ENCODE assay signal across 19 cellular contexts in genomic region chr9:124255222-124255621, GRCh38. TPM values are rescaled to one million over a fixed set of nuclear protein-coding genes. Genes with fewer than 3 reads are reported as not detected.
DNase-seq lines count a peak whose midpoint lies in the region; ATAC-seq, FAIRE-seq and TF ChIP-seq lines count a peak whose summit lies in the region.
"Had no signal": no experiment of that assay in that cellular context is flagged by ENCODE, and none has a peak within 500 bp of the region (broad histone marks: within the 10 kb centered on the region; RNA-seq: fewer than 3 reads in every experiment).

No MANE protein-coding gene starts in this region.

- no peak overlapping the region for H3K9ac ChIP-seq in IMR-90 (ENCODE audit: low read depth, low read length)
- H3K9ac ChIP-seq in K562 (ENCODE audit: insufficient read depth in 1 of 2, low read depth in 2 of 2, low read length in 2 of 2), result no peak overlapping the region
- no peak overlapping the region for H3K9ac ChIP-seq in endodermal cell (ENCODE audit: extremely low read depth, low read length, poor library complexity, severe bottlenecking)
- H3K9ac ChIP-seq: KMS-11 had no signal

- peak overlapping the region; percentile 43; the same call in 1 of the 2 replicates for H3K4ac ChIP-seq in IMR-90 (ENCODE audit: low read depth, low read length)

- H3K9me3 ChIP-seq in IMR-90 (ENCODE audit: control insufficient read depth, insufficient read depth, low read length), result no peaks in the 10 kb centered on the region
- H3K9me3 ChIP-seq in K562 (replicated peaks; ENCODE audit: control insufficient read depth, insufficient read depth, low read depth, low read length), result no peaks in the 10 kb centered on the region
- no peaks in the 10 kb centered on the region for H3K9me3 ChIP-seq in spleen
- H3K9me3 ChIP-seq in endodermal cell (ENCODE audit: control insufficient read depth, low read length), result no peaks in the 10 kb centered on the region
- H3K9me3 ChIP-seq: SJSA1 had no signal

- peaks cover 21% of the 10 kb centered on the region for H3K4me1 ChIP-seq in IMR-90 (ENCODE audit: control insufficient read depth, insufficient read depth, low read length)
- H3K4me1 ChIP-seq in K562 (replicated peaks in 1 of 2; ENCODE audit: control insufficient read depth in 2 of 2, insufficient read depth in 2 of 2, low read length in 2 of 2), result peaks cover 10 to 17% of the 10 kb centered on the region in 2 experiments; a peak in 4 of 5 replicates
- H3K4me1 ChIP-seq in spleen, result peaks cover 11 to 56% (median 36%) of the 10 kb centered on the region in 6 donors
- peaks cover 7% of the 10 kb centered on the region for H3K4me1 ChIP-seq in endodermal cell (ENCODE audit: control insufficient read depth, insufficient read depth, low read length)

- no peak overlapping the region for H4K8ac ChIP-seq in IMR-90 (ENCODE audit: low read depth in 2 of 2, low read length in 2 of 2)

- no peak for DNase-seq in activated CD4-positive, alpha-beta T cell treated with anti-CD3 and anti-CD28 coated beads, Interleukin-2, amount 10 ng/mL, durations not matched to agents 24 days and 14 days
- DNase-seq in activated CD4-positive, alpha-beta T cell treated with anti-CD3 and anti-CD28 coated beads, Interleukin-2, amount 50 U/mL, for 48 hours, result no peak
- no peak for DNase-seq in IMR-90
- DNase-seq in K562 (ENCODE audit: extremely low read depth in 1 of 4, low spot score in 3 of 4), result no peak
- peak; percentile 34 for DNase-seq in spleen
- DNase-seq in endodermal cell, result no peak
- no peak for DNase-seq in DMS53 treated with DMSO at 0.1 percent for 48 hours (lab: John Stamatoyannopoulos, UW; ENCODE audit: unreplicated experiment)
- no peak for DNase-seq in activated naive CD4-positive, alpha-beta T cell treated with anti-CD3 and anti-CD28 coated beads, Interleukin-2, amount 10 ng/mL, durations not matched to agents 7 days and 5 days
- DNase-seq: 8988T, C1 segment of cervical spinal cord, DMS 273 treated with DMSO at 0.1 percent for 48 hours, NCI-H1092 treated with DMSO at 0.1 percent for 48 hours, NCI-H2081 treated with DMSO at 0.1 percent for 48 hours, NCI-H510A treated with DMSO at 0.1 percent for 48 hours, NCI-H82, PC-9 had no signal

- CTCF ChIA-PET in IMR-90 (lab: Yijun Ruan, JAX), result interaction anchor here (0.6 kb wide), 1 partner anchor 515 kb away, joined by 3 read pairs; no protein-coding TSS in a partner anchor
- CTCF ChIA-PET in K562 (lab: Yijun Ruan, JAX; ENCODE audit: low intra/inter-chr PET ratio), result no interaction called here
- CTCF ChIA-PET in activated naive CD4-positive, alpha-beta T cell treated with anti-CD3 and anti-CD28 coated beads, Interleukin-2, amount 10 ng/mL, durations not matched to agents 7 days and 5 days (lab: Charles Lee), result no interaction called here

- no peak overlapping the region for H3K56ac ChIP-seq in IMR-90 (ENCODE audit: extremely low read depth, insufficient read depth, low read length)

- H3K79me1 ChIP-seq in IMR-90 (ENCODE audit: low read depth in 1 of 2, low read length in 2 of 2), result peaks cover 3 to 24% of the 10 kb centered on the region in 2 experiments; a peak in 3 of 4 replicates

- H3K4me3 Mint-ChIP-seq in activated CD4-positive, alpha-beta T cell treated with anti-CD3 and anti-CD28 coated beads, Interleukin-2, amount 10 ng/mL, durations not matched to agents 24 days and 14 days, result peak overlapping the region; percentile 32
- no peak overlapping the region for H3K4me3 Mint-ChIP-seq in endodermal cell
- no peak overlapping the region for H3K4me3 Mint-ChIP-seq in activated naive CD4-positive, alpha-beta T cell treated with anti-CD3 and anti-CD28 coated beads, Interleukin-2, amount 10 ng/mL, durations not matched to agents 7 days and 5 days

- 0 out of 2 replicates have a peak, but pooled peaks cover 2% of the 10 kb centered on the region for H3K36me3 ChIP-seq in IMR-90 (ENCODE audit: control insufficient read depth, insufficient read depth, low read length)
- H3K36me3 ChIP-seq in K562 (ENCODE audit: control insufficient read depth, insufficient read depth, low read length), result no peaks in the 10 kb centered on the region
- no peaks in the 10 kb centered on the region for H3K36me3 ChIP-seq in spleen
- H3K36me3 ChIP-seq in endodermal cell (ENCODE audit: control insufficient read depth, insufficient read depth, low read length), result no peaks in the 10 kb centered on the region

- H2BK20ac ChIP-seq in IMR-90 (ENCODE audit: low read depth, low read length), result peak overlapping the region; percentile 38

- H4K20me1 ChIP-seq in IMR-90 (ENCODE audit: insufficient read depth, low read length) (peaks cover 4% of the 10 kb centered on the region; the same call in 1 of the 2 replicates), K562 (replicated peaks; ENCODE audit: control insufficient read depth, insufficient read depth, low read length) (no peaks in the 10 kb centered on the region; the same call in 1 of the 2 replicates)

- TF ChIP-seq EP300 in K562 (IDR thresholded peaks at IDR 0.05; ENCODE audit: low read length), result no peak

- H3K27ac ChIP-seq in IMR-90 (ENCODE audit: insufficient read depth, low read length) (no peak overlapping the region), K562 (ENCODE audit: extremely low read depth, low read depth, low read length) (no peak overlapping the region), spleen (no peak overlapping the region), endodermal cell (ENCODE audit: low read depth, low read length) (no peak overlapping the region)
- H3K27ac ChIP-seq: KMS-11, PC-9 had no signal

- no peak overlapping the region for H3K14ac ChIP-seq in IMR-90 (replicated peaks; ENCODE audit: low read depth, low read length)

- no peak overlapping the region for H4K5ac ChIP-seq in IMR-90 (ENCODE audit: low read depth, low read length)

- peak overlapping the region; percentile 36; the same call in 1 of the 2 replicates for H2AK5ac ChIP-seq in IMR-90 (ENCODE audit: low read depth, low read length)

- dilution Hi-C loops in IMR-90 (cut with HindIII; ENCODE audit: low sequenced_read_pairs, unreplicated experiment), result no loop called here

- H3K36me3 Mint-ChIP-seq in activated CD4-positive, alpha-beta T cell treated with anti-CD3 and anti-CD28 coated beads, Interleukin-2, amount 10 ng/mL, durations not matched to agents 24 days and 14 days (ENCODE audit: low read depth), result peaks cover 4% of the 10 kb centered on the region
- no peaks in the 10 kb centered on the region for H3K36me3 Mint-ChIP-seq in endodermal cell (ENCODE audit: low read depth)
- H3K36me3 Mint-ChIP-seq in activated naive CD4-positive, alpha-beta T cell treated with anti-CD3 and anti-CD28 coated beads, Interleukin-2, amount 10 ng/mL, durations not matched to agents 7 days and 5 days, result peaks cover 5% of the 10 kb centered on the region

- peaks cover 50% of the 10 kb centered on the region for H3K4me1 Mint-ChIP-seq in activated CD4-positive, alpha-beta T cell treated with anti-CD3 and anti-CD28 coated beads, Interleukin-2, amount 10 ng/mL, durations not matched to agents 24 days and 14 days
- H3K4me1 Mint-ChIP-seq in endodermal cell, result peaks cover 18% of the 10 kb centered on the region
- H3K4me1 Mint-ChIP-seq in activated naive CD4-positive, alpha-beta T cell treated with anti-CD3 and anti-CD28 coated beads, Interleukin-2, amount 10 ng/mL, durations not matched to agents 7 days and 5 days, result peaks cover 43% of the 10 kb centered on the region

- H2AK9ac ChIP-seq in IMR-90 (replicated peaks; ENCODE audit: low read depth, low read length, poor library complexity), result no peak overlapping the region

- BruUV-seq in IMR-90 (replicated peaks; lab: Mats Ljungman, UMichigan) (no TSS peak), K562 (replicated peaks; lab: Mats Ljungman, UMichigan) (no TSS peak)

- no peak overlapping the region for H3K18ac ChIP-seq in IMR-90 (ENCODE audit: low read depth, low read length)

- peaks cover 10% of the 10 kb centered on the region for H3K9me1 ChIP-seq in IMR-90 (ENCODE audit: insufficient read depth, low read length)
- H3K9me1 ChIP-seq in K562 (ENCODE audit: control insufficient read depth, insufficient read depth, low read length), result no peaks in the 10 kb centered on the region

- TF ChIP-seq RAD21 in IMR-90 (IDR thresholded peaks at IDR 0.05; ENCODE audit: low read length), result no peak
- no peak for TF ChIP-seq RAD21 in K562 (CRISPR knock-in tag; conservative IDR thresholded peaks at IDR 0.05 in 1 of 2, IDR thresholded peaks at IDR 0.05 in 1 of 2)

- H3K79me2 ChIP-seq in K562 (ENCODE audit: control insufficient read depth, insufficient read depth, low read length), result peaks cover 19% of the 10 kb centered on the region

- no peak overlapping the region for H2AFZ ChIP-seq in IMR-90 (replicated peaks; ENCODE audit: low read length, poor library complexity)
- no peak overlapping the region for H2AFZ ChIP-seq in K562 (ENCODE audit: low read depth, low read length)
- H2AFZ ChIP-seq: PC-9 had no signal

- no peak overlapping the region; the same call in 1 of the 2 replicates for H3K23ac ChIP-seq in IMR-90 (ENCODE audit: low read depth, low read length)

- no peaks in the 10 kb centered on the region for H3K27me3 ChIP-seq in IMR-90 (ENCODE audit: control insufficient read depth, insufficient read depth, low read length)
- H3K27me3 ChIP-seq in K562 (ENCODE audit: control insufficient read depth in 2 of 2, insufficient read depth in 2 of 2, low read length in 2 of 2), result peaks cover 10 to 33% of the 10 kb centered on the region in 2 experiments
- H3K27me3 ChIP-seq in spleen (replicated peaks in 1 of 7), result peaks cover 0 to 11% (median 0%) of the 10 kb centered on the region in 7 donors
- no peaks in the 10 kb centered on the region for H3K27me3 ChIP-seq in endodermal cell (ENCODE audit: control insufficient read depth, insufficient read depth, low read length, poor library complexity, severe bottlenecking)
- H3K27me3 ChIP-seq: SJSA1 had no signal

- POLR2A ChIA-PET in IMR-90 (lab: Charles Lee; ENCODE audit: unreplicated experiment) (no interaction called here), K562 (lab: Yijun Ruan, JAX) (interaction anchor here (0.5 kb wide), 1 partner anchor 172 kb away, joined by 3 read pairs; no protein-coding TSS in a partner anchor)

- intact Hi-C loops in activated CD4-positive, alpha-beta T cell treated with anti-CD3 and anti-CD28 coated beads, Interleukin-2, amount 10 ng/mL, durations not matched to agents 24 days and 14 days (cut with micrococcal nuclease), result loop anchor here (2.0 kb wide), 2 partner anchors 32 to 44 kb away; no protein-coding TSS in a partner anchor
- intact Hi-C loops in IMR-90 (cut with micrococcal nuclease), result loop anchor here (10.0 kb wide), 3 partner anchors 200 to 710 kb away; no protein-coding TSS in a partner anchor
- intact Hi-C loops in K562 (cut with micrococcal nuclease), result no loop called here
- intact Hi-C loops in spleen (cut with DNase I; ENCODE audit: low total_unique reads), result no loop called here

- no peak overlapping the region for H3K4me3 ChIP-seq in IMR-90 (ENCODE audit: insufficient read depth, low read depth, low read length)
- no peak overlapping the region for H3K4me3 ChIP-seq in K562
- no peak overlapping the region for H3K4me3 ChIP-seq in spleen
- no peak overlapping the region for H3K4me3 ChIP-seq in endodermal cell (ENCODE audit: low read length)
- H3K4me3 ChIP-seq: PC-9, SJSA1 had no signal

- H3K4me2 ChIP-seq in IMR-90 (ENCODE audit: low read depth, low read length) (no peak overlapping the region), K562 (ENCODE audit: insufficient read depth, low read length) (no peak overlapping the region)
- H3K4me2 ChIP-seq: KMS-11, PC-9 had no signal

- no peak overlapping the region for H4K91ac ChIP-seq in IMR-90 (ENCODE audit: insufficient read depth, low read depth, low read length)

- H2BK120ac ChIP-seq in IMR-90 (ENCODE audit: low read depth, low read length), result peak overlapping the region; percentile 45

- no peak for TF ChIP-seq CTCF in IMR-90 (conservative IDR thresholded peaks at IDR 0.05; ENCODE audit: low read depth, low read length)
- TF ChIP-seq CTCF in K562 (IDR thresholded peaks at IDR 0.05 in 2 of 3, conservative IDR thresholded peaks at IDR 0.05 in 1 of 3; ENCODE audit: insufficient read depth in 2 of 3, low read depth in 1 of 3, low read length in 3 of 3), result no peak
- TF ChIP-seq CTCF in spleen (IDR thresholded peaks at IDR 0.05 in 8 of 11, conservative IDR thresholded peaks at IDR 0.05 in 3 of 11), result no peak
- no peak for TF ChIP-seq CTCF in endodermal cell (conservative IDR thresholded peaks at IDR 0.05)

- in situ Hi-C loops in IMR-90 (cut with MboI; ENCODE audit: low sequenced_read_pairs), result no loop called here
- in situ Hi-C loops in K562 (cut with MboI), result no loop called here

- WGBS in IMR-90 (ENCODE audit: extremely low coverage in 2 of 2, insufficient read length in 1 of 2), 2 experiments, result 100% methylated on average over 1 of the region's 3 CpGs; no CpG with 5 or more reads in 1 of the 2 experiments
- WGBS in K562 (ENCODE audit: insufficient coverage, low coverage, missing lambda C conversion rate), result 29% methylated on average over 3 of the region's 3 CpGs
- WGBS in spleen, 5 donors, result 69 to 89% (median 81%) methylated on average over 3 of the region's 3 CpGs
- 67 to 71% methylated on average over 1 to 3 of the region's 3 CpGs for WGBS in endodermal cell (ENCODE audit: insufficient coverage in 1 of 2, insufficient read length in 1 of 2), 2 experiments

- no peak overlapping the region for H3K27ac Mint-ChIP-seq in activated CD4-positive, alpha-beta T cell treated with anti-CD3 and anti-CD28 coated beads, Interleukin-2, amount 10 ng/mL, durations not matched to agents 24 days and 14 days
- no peak overlapping the region for H3K27ac Mint-ChIP-seq in endodermal cell
- no peak overlapping the region for H3K27ac Mint-ChIP-seq in activated naive CD4-positive, alpha-beta T cell treated with anti-CD3 and anti-CD28 coated beads, Interleukin-2, amount 10 ng/mL, durations not matched to agents 7 days and 5 days

- H3K27me3 Mint-ChIP-seq in activated CD4-positive, alpha-beta T cell treated with anti-CD3 and anti-CD28 coated beads, Interleukin-2, amount 10 ng/mL, durations not matched to agents 24 days and 14 days, result peaks cover 36% of the 10 kb centered on the region
- peaks cover 1% of the 10 kb centered on the region for H3K27me3 Mint-ChIP-seq in endodermal cell (ENCODE audit: insufficient read depth)
- H3K27me3 Mint-ChIP-seq in activated naive CD4-positive, alpha-beta T cell treated with anti-CD3 and anti-CD28 coated beads, Interleukin-2, amount 10 ng/mL, durations not matched to agents 7 days and 5 days, result peaks cover 73% of the 10 kb centered on the region

- H3K9me3 Mint-ChIP-seq in activated CD4-positive, alpha-beta T cell treated with anti-CD3 and anti-CD28 coated beads, Interleukin-2, amount 10 ng/mL, durations not matched to agents 24 days and 14 days, result no peaks in the 10 kb centered on the region
- no peaks in the 10 kb centered on the region for H3K9me3 Mint-ChIP-seq in endodermal cell
- no peaks in the 10 kb centered on the region for H3K9me3 Mint-ChIP-seq in activated naive CD4-positive, alpha-beta T cell treated with anti-CD3 and anti-CD28 coated beads, Interleukin-2, amount 10 ng/mL, durations not matched to agents 7 days and 5 days

- ATAC-seq in IMR-90 (ENCODE audit: low read depth), result no peak
- no peak for ATAC-seq in K562
- ATAC-seq: HCT116 had no signal

- FAIRE-seq in K562 (lab: Jason Lieb, UNC), result no peak

- TF ChIP-seq POLR2A in IMR-90 (IDR thresholded peaks at IDR 0.05; ENCODE audit: low read depth, low read length) (no peak), K562 (conservative IDR thresholded peaks at IDR 0.05) (no peak), spleen (IDR thresholded peaks at IDR 0.05) (no peak)

- no peak overlapping the region for H2BK5ac ChIP-seq in IMR-90 (ENCODE audit: low read depth, low read length, poor library complexity, severe bottlenecking)

- no peak overlapping the region for H2BK15ac ChIP-seq in IMR-90 (ENCODE audit: low read depth, low read length)

RNA-seq across cellular contexts. Expression of gene NEK6, which starts 2.5 kb away (rescaled TPM):
- total RNA-seq in activated CD4-positive, alpha-beta T cell treated with anti-CD3 and anti-CD28 coated beads, Interleukin-2, amount 10 ng/mL, durations not matched to agents 24 days and 14 days, result 26.4 and 32.5 TPM in 2 replicates
- total RNA-seq in IMR-90 (2012; rRNA removed), result 77.8 and 79.9 TPM in 2 replicates
- polyA plus RNA-seq in IMR-90 (2012; rRNA removed), result 110 and 112 TPM in 2 replicates
- polyA plus RNA-seq in IMR-90 (2012; cell fraction: cytosol; rRNA removed), result 55.9 and 71.1 TPM in 2 replicates
- polyA plus RNA-seq in IMR-90 (2012; cell fraction: nucleus; rRNA removed; ENCODE audit: low replicate concordance), result 133 and 147 TPM in 2 replicates
- 11.0 and 26.4 TPM in 2 replicates for total RNA-seq in K562 (2011; cell fraction: chromatin; rRNA removed; ENCODE audit: low replicate concordance)
- 6.4 and 7.7 TPM in 2 replicates for total RNA-seq in K562 (2011; cell fraction: nucleolus; rRNA removed)
- total RNA-seq in K562 (2011; cell fraction: nucleoplasm; rRNA removed), result 8.4 and 9.9 TPM in 2 replicates
- 8.0 and 11.4 TPM in 2 replicates for total RNA-seq in K562 (2014; rRNA removed)
- total RNA-seq in K562 (2014; rRNA removed; fragmentation: Illumina TruSeq; extraction: Trizol), result 6.1 and 6.9 TPM in 2 replicates
- 7.9 and 8.4 TPM in 2 replicates for total RNA-seq in K562 (2015; rRNA removed; fragmentation: Illumina TruSeq; extraction: Trizol)
- total RNA-seq in K562 (2021), result 19.0 and 19.7 TPM in 2 replicates
- 12.1 and 27.8 TPM in 2 replicates for polyA plus RNA-seq in K562 (2011; rRNA removed)
- polyA plus RNA-seq in K562 (2011; cell fraction: cytosol; rRNA removed), result 20.4 and 25.6 TPM in 2 replicates
- polyA plus RNA-seq in K562 (2011; cell fraction: nucleus; rRNA removed), result 13.6 and 24.6 TPM in 2 replicates
- 8.5 and 12.5 TPM in 2 replicates for polyA plus RNA-seq in K562 (2012)
- polyA plus RNA-seq in K562 (2014; fragmentation: Illumina TruSeq; extraction: Trizol), result 12.5 and 12.9 TPM in 2 replicates
- 1 to 10 TPM; 3.1 to 3.5 TPM for polyA plus RNA-seq in K562 (2014; fragmentation: Nextera tagmentation; extraction: Ambion mirVana)
- polyA plus RNA-seq in K562 (2014; rRNA removed), result 9.5 and 13.1 TPM in 2 replicates
- 24.9 and 49.3 TPM in 2 replicates for polyA minus RNA-seq in K562 (2011; rRNA and poly(A)+ RNA removed)
- polyA minus RNA-seq in K562 (2011; cell fraction: cytosol; rRNA and poly(A)+ RNA removed), result 10.0 and 18.9 TPM in 2 replicates
- 4.8 and 27.3 TPM in 2 replicates for polyA minus RNA-seq in K562 (2011; cell fraction: nucleus; rRNA and poly(A)+ RNA removed)
- total RNA-seq in spleen, result 10 to 100 TPM; 32.8 to 71.3 (median 55.0) TPM
- 10 to 100 TPM; 11.2 to 19.7 (median 11.6) TPM for polyA plus RNA-seq in spleen
- total RNA-seq in endodermal cell, result 10 to 100 TPM; 17.1 to 32.5 TPM
- 18.7 TPM for polyA plus RNA-seq in endodermal cell (2013, experiment 1 of 2)
- polyA plus RNA-seq in endodermal cell (2013, experiment 2 of 2), result 19.7 TPM

Comparison
In these comparisons a context has a peak if more than half of its experiments do, and no peak if none do; other contexts are left out.
1. intact Hi-C loops: an anchor here in activated CD4-positive, alpha-beta T cell treated with anti-CD3 and anti-CD28 coated beads, Interleukin-2, amount 10 ng/mL, durations not matched to agents 24 days and 14 days (2.0 kb wide) and IMR-90 (10.0 kb wide); none called in K562 and spleen.